ENCODE assay signal across 1 cellular context in the genomic region with DNA sequence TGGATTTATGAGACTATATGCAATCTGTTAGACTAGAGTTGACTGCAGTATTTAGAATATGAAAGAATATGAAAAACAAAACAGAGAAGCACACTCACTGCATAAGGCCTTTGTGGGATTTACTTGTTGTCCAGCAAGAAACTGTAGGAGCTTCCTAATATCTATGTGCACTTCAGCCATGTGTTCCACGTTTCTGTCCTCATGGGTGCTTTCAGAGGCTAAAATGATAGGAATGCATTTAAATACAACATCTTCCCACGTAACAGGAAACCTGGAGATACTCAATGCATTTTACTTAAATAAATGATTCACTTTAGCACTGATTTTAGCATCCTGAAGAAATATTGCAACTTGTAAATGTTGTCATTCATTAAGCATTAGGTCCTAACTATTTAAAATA.
TF ChIP-seq lines count a peak whose summit lies in the region.

No MANE protein-coding gene starts in this region.

TF ChIP-seq in IMR-90, 13 proteins besides CTCF, POLR2A, EP300 and RAD21:
- peak; percentile 77; the same call in 1 of the 2 replicates for TF ChIP-seq MXI1 (IDR thresholded peaks at IDR 0.05; ENCODE audit: borderline replicate concordance, low read depth, low read length)
- TF ChIP-seq RCOR1 (IDR thresholded peaks at IDR 0.05; ENCODE audit: insufficient replicate concordance, low read length): no peak
